In genomic region chr7:147245274-147245673, GRCh38 we compare ENCODE assay signal across 8 cellular contexts.
DNase-seq lines count a peak whose midpoint lies in the region; ATAC-seq and TF ChIP-seq lines count a peak whose summit lies in the region.

No MANE protein-coding gene starts in this region.

- H3K4me3 Mint-ChIP-seq in Caco-2 (ENCODE audit: unreplicated experiment) = no peak overlapping the region

- no peak overlapping the region for H3K4me2 ChIP-seq in Karpas-422 (ENCODE audit: low read depth, low read length, poor library complexity, severe bottlenecking)

- H3K9me3 ChIP-seq in Caco-2 = no peaks in the 10 kb centered on the region
- 0 out of 2 replicates have a peak, but pooled peaks cover 3% of the 10 kb centered on the region for H3K9me3 ChIP-seq in Karpas-422 (ENCODE audit: low read length)

- no peaks in the 10 kb centered on the region for H3K9me2 ChIP-seq in Karpas-422 (replicated peaks; ENCODE audit: insufficient read depth, low read length)

- peak; percentile 77 to 94 for TF ChIP-seq CTCF in Caco-2 (IDR thresholded peaks at IDR 0.05; ENCODE audit: insufficient read depth in 1 of 2, low read depth in 1 of 2, low read length in 1 of 2, severe bottlenecking in 1 of 2, unreplicated experiment in 1 of 2)

- DNase-seq in Caco-2 = peak; percentile 53 to 72
- DNase-seq in Karpas-422 = peak; percentile 84
- peak; percentile 10 for DNase-seq in UCSD-AML1 (lab: John Stamatoyannopoulos, UW; ENCODE audit: unreplicated experiment)
- DNase-seq in head of caudate nucleus = peak; percentile 6 to 83 (median 50)
- DNase-seq in stimulated activated CD8-positive, alpha-beta memory T cell treated with anti-CD3 and anti-CD28 coated beads, Interleukin-4, amount 100 ng/mL, for 48 hours = peak; percentile 36
- DNase-seq in central memory CD4-positive, alpha-beta T cell = no peak
- no peak for DNase-seq in cortex of kidney (lab: John Stamatoyannopoulos, UW)

- peak; percentile 43 for ATAC-seq in GM18873 (IDR thresholded peaks at IDR 0.05; ENCODE audit: low FRiP score, unreplicated experiment)

- no peaks in the 10 kb centered on the region for H3K4me1 ChIP-seq in Caco-2
- no peaks in the 10 kb centered on the region for H3K4me1 ChIP-seq in Karpas-422 (ENCODE audit: low read length)

- H3K27ac ChIP-seq in Karpas-422 (ENCODE audit: low read length) = no peak overlapping the region

- no peaks in the 10 kb centered on the region for H3K36me3 ChIP-seq in Caco-2 (ENCODE audit: control insufficient read depth, insufficient read depth, low read length)
- no peaks in the 10 kb centered on the region for H3K36me3 ChIP-seq in Karpas-422 (ENCODE audit: insufficient read depth, low read length)

- no peaks in the 10 kb centered on the region for H3K79me2 ChIP-seq in Karpas-422 (ENCODE audit: low read length)

- H3K27me3 Mint-ChIP-seq in Caco-2 (ENCODE audit: insufficient read depth, unreplicated experiment) = no peaks in the 10 kb centered on the region

- H4K20me1 ChIP-seq in Karpas-422 (ENCODE audit: insufficient read depth, low read depth, low read length) = no peaks in the 10 kb centered on the region

- CTCF ChIA-PET in Caco-2 (lab: Charles Lee) = no interaction called here

- POLR2A ChIA-PET in Caco-2 (lab: Charles Lee) = no interaction called here

- BruUV-seq in Caco-2 (replicated peaks; lab: Mats Ljungman, UMichigan) = no TSS peak

- H3K27me3 ChIP-seq in Caco-2 (replicated peaks; ENCODE audit: control insufficient read depth, insufficient read depth, low read length) (no peaks in the 10 kb centered on the region), Karpas-422 (ENCODE audit: low read length) (no peaks in the 10 kb centered on the region)

- no peaks in the 10 kb centered on the region for H3K9me3 Mint-ChIP-seq in Caco-2 (ENCODE audit: unreplicated experiment)

- no peaks in the 10 kb centered on the region for H3K36me3 Mint-ChIP-seq in Caco-2 (ENCODE audit: insufficient read depth, unreplicated experiment)

- H3K4me3 ChIP-seq in Caco-2 (ENCODE audit: low read depth, low read length) = no peak overlapping the region
- H3K4me3 ChIP-seq in Karpas-422 (ENCODE audit: low read length) = no peak overlapping the region

- no peaks in the 10 kb centered on the region for H3K4me1 Mint-ChIP-seq in Caco-2 (ENCODE audit: low read depth, unreplicated experiment)

- H2AFZ ChIP-seq in Karpas-422 (ENCODE audit: low read length) = no peak overlapping the region

- no peak overlapping the region for H3K27ac Mint-ChIP-seq in Caco-2 (ENCODE audit: unreplicated experiment)

- intact Hi-C loops in Caco-2 (cut with micrococcal nuclease; ENCODE audit: unreplicated experiment) (loop anchor here (1.0 to 10.0 kb wide), 4 partner anchors 187 to 839 kb away; no protein-coding TSS in a partner anchor), head of caudate nucleus (cut with DNase I) (no loop called here)

- no peak overlapping the region for H3K9ac ChIP-seq in Karpas-422 (ENCODE audit: low read length)

Comparison
In these comparisons a context has a peak if more than half of its experiments do, and no peak if none do; other contexts are left out.
1. DNase-seq: peak in Caco-2 (2 of 2), Karpas-422 (single experiment), UCSD-AML1 (single experiment), head of caudate nucleus (42 of 42) and stimulated activated CD8-positive, alpha-beta memory T cell treated with anti-CD3 and anti-CD28 coated beads, Interleukin-4, amount 100 ng/mL, for 48 hours (single experiment); none in central memory CD4-positive, alpha-beta T cell (single experiment) and cortex of kidney (single experiment).